30 cellular contexts compared by ENCODE assay signal in genomic region chrX:43357741-43358140, GRCh38.
"Had no signal": no experiment of that assay in that cellular context is flagged by ENCODE, and none has a peak within 500 bp of the region (broad histone marks: within the 10 kb centered on the region; RNA-seq: fewer than 3 reads in every experiment).

No MANE protein-coding gene starts in this region.

- H3K27ac Mint-ChIP-seq: activated CD4-positive, alpha-beta memory T cell treated with anti-CD3 and anti-CD28 coated beads for 36 hours; activated CD4-positive, alpha-beta T cell treated with anti-CD3 and anti-CD28 coated beads for 36 hours; activated CD4-positive, alpha-beta T cell treated with anti-CD3 and anti-CD28 coated beads, Interleukin-2, amount 10 ng/mL, durations not matched to agents 24 days and 14 days; activated CD8-positive, alpha-beta memory T cell treated with anti-CD3 and anti-CD28 coated beads, Interleukin-2, amount 10 ng/mL, durations not matched to agents 7 days and 5 days; activated CD8-positive, alpha-beta T cell treated with anti-CD3 and anti-CD28 coated beads, Interleukin-2, amount 10 ng/mL, durations not matched to agents 7 days and 5 days; activated naive CD8-positive, alpha-beta T cell; activated naive CD8-positive, alpha-beta T cell treated with anti-CD3 and anti-CD28 coated beads, Interleukin-2, amount 50 U/mL, for 24 hours; activated T-cell treated with anti-CD3 and anti-CD28 coated beads, Interleukin-2, amount 50 U/mL, for 72 hours; T-helper 17 cell; T-helper 2 cell treated with Interferon-gamma antibody and Interleukin-4, amounts not matched to agents 5 μg/mL and 100 μg/mL, for 36 hours had no signal

- H3K4me1 Mint-ChIP-seq: activated CD4-positive, alpha-beta T cell treated with anti-CD3 and anti-CD28 coated beads for 36 hours; activated CD4-positive, alpha-beta T cell treated with anti-CD3 and anti-CD28 coated beads, Interleukin-2, amount 10 ng/mL, durations not matched to agents 24 days and 14 days; activated CD8-positive, alpha-beta memory T cell treated with anti-CD3 and anti-CD28 coated beads, Interleukin-2, amount 10 ng/mL, durations not matched to agents 7 days and 5 days; activated naive CD8-positive, alpha-beta T cell treated with anti-CD3 and anti-CD28 coated beads, Interleukin-2, amount 50 U/mL, for 24 hours; T-helper 17 cell had no signal

- H3K4me3 Mint-ChIP-seq: activated CD4-positive, alpha-beta memory T cell treated with anti-CD3 and anti-CD28 coated beads for 36 hours; activated CD4-positive, alpha-beta T cell treated with anti-CD3 and anti-CD28 coated beads for 36 hours; activated CD4-positive, alpha-beta T cell treated with anti-CD3 and anti-CD28 coated beads, Interleukin-2, amount 10 ng/mL, durations not matched to agents 24 days and 14 days; activated CD8-positive, alpha-beta memory T cell treated with anti-CD3 and anti-CD28 coated beads, Interleukin-2, amount 10 ng/mL, durations not matched to agents 7 days and 5 days; activated CD8-positive, alpha-beta T cell treated with anti-CD3 and anti-CD28 coated beads, Interleukin-2, amount 10 ng/mL, durations not matched to agents 7 days and 5 days; activated naive CD8-positive, alpha-beta T cell; activated naive CD8-positive, alpha-beta T cell treated with anti-CD3 and anti-CD28 coated beads, Interleukin-2, amount 50 U/mL, for 24 hours; activated T-cell treated with anti-CD3 and anti-CD28 coated beads, Interleukin-2, amount 50 U/mL, for 72 hours; T-helper 17 cell; T-helper 2 cell treated with Interferon-gamma antibody and Interleukin-4, amounts not matched to agents 5 μg/mL and 100 μg/mL, for 36 hours had no signal

- H3K9me3 Mint-ChIP-seq: activated CD4-positive, alpha-beta memory T cell treated with anti-CD3 and anti-CD28 coated beads for 36 hours; activated CD4-positive, alpha-beta T cell treated with anti-CD3 and anti-CD28 coated beads, Interleukin-2, amount 10 ng/mL, durations not matched to agents 24 days and 14 days; activated naive CD8-positive, alpha-beta T cell treated with anti-CD3 and anti-CD28 coated beads, Interleukin-2, amount 50 U/mL, for 24 hours; activated T-cell treated with anti-CD3 and anti-CD28 coated beads, Interleukin-2, amount 50 U/mL, for 72 hours; T-helper 2 cell treated with Interferon-gamma antibody and Interleukin-4, amounts not matched to agents 5 μg/mL and 100 μg/mL, for 36 hours had no signal

- H3K9me3 ChIP-seq: adrenal gland, body of pancreas, colonic mucosa, esophagus squamous epithelium, heart left ventricle had no signal

- H3K27me3 Mint-ChIP-seq: activated CD4-positive, alpha-beta memory T cell treated with anti-CD3 and anti-CD28 coated beads for 36 hours; activated CD4-positive, alpha-beta T cell treated with anti-CD3 and anti-CD28 coated beads for 36 hours; activated CD4-positive, alpha-beta T cell treated with anti-CD3 and anti-CD28 coated beads, Interleukin-2, amount 10 ng/mL, durations not matched to agents 24 days and 14 days; activated CD8-positive, alpha-beta memory T cell treated with anti-CD3 and anti-CD28 coated beads, Interleukin-2, amount 10 ng/mL, durations not matched to agents 7 days and 5 days; activated naive CD8-positive, alpha-beta T cell; activated naive CD8-positive, alpha-beta T cell treated with anti-CD3 and anti-CD28 coated beads, Interleukin-2, amount 50 U/mL, for 24 hours; T-helper 17 cell had no signal

- H3K27me3 ChIP-seq: body of pancreas, colonic mucosa, esophagus squamous epithelium had no signal

- H3K36me3 ChIP-seq: adrenal gland, colonic mucosa, esophagus squamous epithelium, heart left ventricle had no signal

- ATAC-seq: activated CD4-positive, alpha-beta T cell treated with anti-CD3 and anti-CD28 coated beads for 36 hours; activated CD8-positive, alpha-beta memory T cell treated with anti-CD3 and anti-CD28 coated beads, Interleukin-2, amount 10 ng/mL, durations not matched to agents 7 days and 5 days; activated CD8-positive, alpha-beta T cell treated with anti-CD3 and anti-CD28 coated beads, Interleukin-2, amount 10 ng/mL, durations not matched to agents 7 days and 5 days; activated naive CD8-positive, alpha-beta T cell treated with anti-CD3 and anti-CD28 coated beads, Interleukin-2, amount 50 U/mL, for 24 hours; activated T-cell treated with anti-CD3 and anti-CD28 coated beads, Interleukin-2, amount 50 U/mL, for 72 hours; body of pancreas; heart left ventricle; T-helper 17 cell had no signal

- H3K4me1 ChIP-seq: adrenal gland, body of pancreas, colonic mucosa, esophagus squamous epithelium, heart left ventricle had no signal

- H3K27ac ChIP-seq: adrenal gland, body of pancreas, colonic mucosa, epithelial cell of prostate, esophagus squamous epithelium, heart left ventricle had no signal

- DNase-seq: activated CD4-positive, alpha-beta memory T cell treated with anti-CD3 and anti-CD28 coated beads for 36 hours; activated CD4-positive, alpha-beta T cell treated with anti-CD3 and anti-CD28 coated beads for 36 hours; activated CD4-positive, alpha-beta T cell treated with anti-CD3 and anti-CD28 coated beads, Interleukin-2, amount 10 ng/mL, durations not matched to agents 24 days and 14 days; activated CD4-positive, CD25-positive, alpha-beta regulatory T cell; activated CD4-positive, CD25-positive, alpha-beta regulatory T cell treated with anti-CD3 and anti-CD28 coated beads, Interleukin-2, amount 50 U/mL, for 72 hours; activated CD8-positive, alpha-beta memory T cell treated with anti-CD3 and anti-CD28 coated beads, Interleukin-2, amount 10 ng/mL, durations not matched to agents 7 days and 5 days; activated CD8-positive, alpha-beta memory T cell treated with anti-CD3 and anti-CD28 coated beads, Interleukin-2, amount 50 U/mL, for 4 hours; activated CD8-positive, alpha-beta T cell treated with anti-CD3 and anti-CD28 coated beads, Interleukin-2, amount 10 ng/mL, durations not matched to agents 7 days and 5 days; activated gamma-delta T cell; activated naive CD4-positive, alpha-beta T cell; activated naive CD4-positive, alpha-beta T cell treated with anti-CD3 and anti-CD28 coated beads, Interleukin-2, amount 50 U/mL, for 16 hours; activated naive CD8-positive, alpha-beta T cell treated with anti-CD3 and anti-CD28 coated beads, Interleukin-2, amount 50 U/mL, for 24 hours; activated T-cell treated with anti-CD3 and anti-CD28 coated beads, Interleukin-2, amount 50 U/mL, for 1 hour; activated T-cell treated with anti-CD3 and anti-CD28 coated beads, Interleukin-2, amount 50 U/mL, for 72 hours; adrenal gland; amygdala; aorta; body of pancreas; caudate nucleus; colonic mucosa; effector CD8-positive, alpha-beta T cell; esophagus squamous epithelium; glutamatergic neuron; heart left ventricle; T-helper 1 cell; T-helper 17 cell; T1000 had no signal

- H3K4me3 ChIP-seq: adrenal gland, body of pancreas, colonic mucosa, esophagus squamous epithelium, heart left ventricle had no signal

- H3K36me3 Mint-ChIP-seq: activated CD4-positive, alpha-beta memory T cell treated with anti-CD3 and anti-CD28 coated beads for 36 hours; activated CD8-positive, alpha-beta memory T cell treated with anti-CD3 and anti-CD28 coated beads, Interleukin-2, amount 10 ng/mL, durations not matched to agents 7 days and 5 days; activated naive CD8-positive, alpha-beta T cell had no signal
